In the genomic region with DNA sequence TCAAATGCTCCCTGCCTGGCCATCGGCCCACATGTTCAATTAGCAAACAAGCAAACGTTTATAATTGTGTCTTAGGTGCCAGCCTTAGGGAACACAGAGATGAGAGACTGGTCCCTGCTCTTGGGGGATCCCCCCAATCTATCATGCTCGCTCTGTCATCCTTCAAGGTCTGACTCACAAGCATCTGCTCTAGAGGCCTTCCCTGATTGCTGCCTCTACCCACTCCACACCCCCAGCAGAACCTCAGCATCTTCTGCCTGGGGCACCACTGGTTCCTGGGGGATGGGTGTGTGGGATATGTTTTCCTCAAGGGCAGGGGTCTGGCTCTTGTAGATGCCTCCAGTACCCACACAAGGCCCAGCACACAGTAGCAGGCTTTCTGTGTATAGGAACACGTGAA, we compare ENCODE assay signal across 13 cellular contexts. TPM values are rescaled to one million over a fixed set of nuclear protein-coding genes. Genes with fewer than 3 reads are reported as not detected.
DNase-seq lines count a peak whose midpoint lies in the region; ATAC-seq, FAIRE-seq and TF ChIP-seq lines count a peak whose summit lies in the region.
"Had no signal": no experiment of that assay in that cellular context is flagged by ENCODE, and none has a peak within 500 bp of the region (broad histone marks: within the 10 kb centered on the region; RNA-seq: fewer than 3 reads in every experiment).

No MANE protein-coding gene starts in this region.

- no peaks in the 10 kb centered on the region for H3K79me2 ChIP-seq in PC-3 (ENCODE audit: low read length)

- peak overlapping the region; percentile 36 for H3K4me3 Mint-ChIP-seq in activated B cell treated with CpG ODN at 0.5 μM for 24 hours
- no peak overlapping the region for H3K4me3 Mint-ChIP-seq in immature natural killer cell

- H3K9me3 ChIP-seq in BLaER1 treated with 17β-estradiol and CSF1 and Interleukin-3, amounts not matched to agents 10 nM and 100 nM (replicated peaks in 1 of 11) = peaks cover 0 to 5% (median 0%) of the 10 kb centered on the region in 11 experiments; a peak in 1 of 22 replicates
- no peaks in the 10 kb centered on the region for H3K9me3 ChIP-seq in tibial artery
- no peaks in the 10 kb centered on the region for H3K9me3 ChIP-seq in PC-3 (ENCODE audit: low read length)
- H3K9me3 ChIP-seq: colonic mucosa had no signal

- CTCF ChIA-PET in activated B cell treated with CpG ODN at 0.5 μM for 24 hours (lab: Charles Lee) (interaction anchor here (0.9 kb wide), 1 partner anchor 26 kb away, joined by 3 read pairs; no protein-coding TSS in a partner anchor), PC-3 (lab: Charles Lee) (no interaction called here)

- ATAC-seq in activated B cell treated with CpG ODN at 0.5 μM for 24 hours (ENCODE audit: low read depth) (peak; percentile 66), PC-3 (no peak), GM18861 (IDR thresholded peaks at IDR 0.05; ENCODE audit: unreplicated experiment) (no peak)

- H3K27ac Mint-ChIP-seq in activated B cell treated with CpG ODN at 0.5 μM for 24 hours = peak overlapping the region; percentile 96
- H3K27ac Mint-ChIP-seq in immature natural killer cell = peak overlapping the region; percentile 84 to 97 (median 92)

- H3K27me3 Mint-ChIP-seq in activated B cell treated with CpG ODN at 0.5 μM for 24 hours (no peaks in the 10 kb centered on the region), immature natural killer cell (ENCODE audit: low read depth in 3 of 3) (peaks cover 6 to 25% (median 9%) of the 10 kb centered on the region in 3 donors)

- peak overlapping the region in 8 of 11 experiments; percentile 7 to 71 (median 54); a peak in 13 of 22 replicates for H3K9ac ChIP-seq in BLaER1 treated with 17β-estradiol and CSF1 and Interleukin-3, amounts not matched to agents 10 nM and 100 nM
- no peak overlapping the region for H3K9ac ChIP-seq in PC-3 (ENCODE audit: low read length)

- H3K36me3 Mint-ChIP-seq in activated B cell treated with CpG ODN at 0.5 μM for 24 hours (ENCODE audit: low read depth) = no peaks in the 10 kb centered on the region
- H3K36me3 Mint-ChIP-seq in immature natural killer cell = no peaks in the 10 kb centered on the region

- TF ChIP-seq CTCF in activated B cell treated with CpG ODN at 0.5 μM for 24 hours (IDR thresholded peaks at IDR 0.05) = no peak
- no peak for TF ChIP-seq CTCF in tibial artery (IDR thresholded peaks at IDR 0.05)
- TF ChIP-seq CTCF in PC-3 (conservative IDR thresholded peaks at IDR 0.05; ENCODE audit: low read depth, low read length) = no peak

- DNase-seq in GM12891 (ENCODE audit: insufficient read length, low spot score) (no peak), activated B cell treated with CpG ODN at 0.5 μM for 24 hours (no peak), immature natural killer cell (no peak), tibial artery (no peak), PC-3 (no peak), SIG-M5 treated with dmso at 0.1 percent for 504 hours (lab: John Stamatoyannopoulos, UW; ENCODE audit: unreplicated experiment) (no peak)
- DNase-seq: colonic mucosa, hippocampal formation, NCI-H2029, RPMI8226 had no signal

- no peak overlapping the region for H2AFZ ChIP-seq in PC-3 (ENCODE audit: low read length)

- intact Hi-C loops in activated B cell treated with CpG ODN at 0.5 μM for 24 hours (cut with micrococcal nuclease) = no loop called here
- intact Hi-C loops in tibial artery (cut with DNase I; ENCODE audit: low total_unique reads) = no loop called here
- intact Hi-C loops in PC-3 (cut with micrococcal nuclease) = no loop called here

- peak overlapping the region; percentile 81 to 99 (median 96) for H3K4me2 ChIP-seq in BLaER1 treated with 17β-estradiol and CSF1 and Interleukin-3, amounts not matched to agents 10 nM and 100 nM
- no peak overlapping the region for H3K4me2 ChIP-seq in PC-3 (ENCODE audit: low read length)

- H3K9me3 Mint-ChIP-seq in activated B cell treated with CpG ODN at 0.5 μM for 24 hours (no peaks in the 10 kb centered on the region), immature natural killer cell (no peaks in the 10 kb centered on the region)

- H3K27ac ChIP-seq in BLaER1 treated with 17β-estradiol and CSF1 and Interleukin-3, amounts not matched to agents 10 nM and 100 nM = peak overlapping the region in 9 of 11 experiments; percentile 23 to 87 (median 63); a peak in 17 of 22 replicates
- H3K27ac ChIP-seq in tibial artery (no peak overlapping the region), PC-3 (ENCODE audit: low read length) (no peak overlapping the region)
- H3K27ac ChIP-seq: colonic mucosa had no signal

- 0 out of 20 replicates have a peak overlapping the region, but pooled peaks of 1 of the 10 experiments have one; percentile 37 for H3K4me3 ChIP-seq in BLaER1 treated with 17β-estradiol and CSF1 and Interleukin-3, amounts not matched to agents 10 nM and 100 nM
- H3K4me3 ChIP-seq in tibial artery (no peak overlapping the region), PC-3 (ENCODE audit: low read length) (no peak overlapping the region)
- H3K4me3 ChIP-seq: colonic mucosa had no signal

- peak; percentile 87 for FAIRE-seq in GM12891 (lab: Jason Lieb, UNC)

- H3K9me2 ChIP-seq in PC-3 (replicated peaks; ENCODE audit: low read length) = no peaks in the 10 kb centered on the region

- H3K36me3 ChIP-seq in BLaER1 treated with 17β-estradiol and CSF1 and Interleukin-3, amounts not matched to agents 10 nM and 100 nM = no peaks in the 10 kb centered on the region
- H3K36me3 ChIP-seq in tibial artery (no peaks in the 10 kb centered on the region), PC-3 (ENCODE audit: low read depth, low read length) (no peaks in the 10 kb centered on the region)
- H3K36me3 ChIP-seq: colonic mucosa had no signal

- peaks cover 63 to 88% (median 71%) of the 10 kb centered on the region in 10 experiments for H3K4me1 ChIP-seq in BLaER1 treated with 17β-estradiol and CSF1 and Interleukin-3, amounts not matched to agents 10 nM and 100 nM
- H3K4me1 ChIP-seq in tibial artery (peaks cover 0 to 15% (median 10%) of the 10 kb centered on the region in 4 donors), PC-3 (ENCODE audit: insufficient read depth, low read length) (no peaks in the 10 kb centered on the region)
- H3K4me1 ChIP-seq: colonic mucosa had no signal

- H4K20me1 ChIP-seq in BLaER1 treated with 17β-estradiol and CSF1 and Interleukin-3, amounts not matched to agents 10 nM and 100 nM = peaks cover 0 to 11% (median 0%) of the 10 kb centered on the region in 11 experiments; a peak in 3 of 22 replicates
- H4K20me1 ChIP-seq in PC-3 (ENCODE audit: low read length) = no peaks in the 10 kb centered on the region

- peaks cover 0 to 18% (median 11%) of the 10 kb centered on the region in 11 experiments; a peak in 15 of 22 replicates for H3K27me3 ChIP-seq in BLaER1 treated with 17β-estradiol and CSF1 and Interleukin-3, amounts not matched to agents 10 nM and 100 nM
- H3K27me3 ChIP-seq in tibial artery (peaks cover 0 to 27% of the 10 kb centered on the region in 2 donors), PC-3 (ENCODE audit: low read length) (no peaks in the 10 kb centered on the region)

- no TSS peak for BruUV-seq in PC-3 (replicated peaks; lab: Mats Ljungman, UMichigan)

- TF ChIP-seq POLR2A in GM12891 (IDR thresholded peaks at IDR 0.05; ENCODE audit: low read depth, low read length) = no peak

- H3K4me1 Mint-ChIP-seq in activated B cell treated with CpG ODN at 0.5 μM for 24 hours (peaks cover 64% of the 10 kb centered on the region), immature natural killer cell (peaks cover 47 to 57% of the 10 kb centered on the region in 2 donors)

- H3F3A ChIP-seq in PC-3 (ENCODE audit: low read length, unreplicated experiment) = no peaks in the 10 kb centered on the region

- POLR2A ChIA-PET in activated B cell treated with CpG ODN at 0.5 μM for 24 hours (lab: Charles Lee) = interaction anchor here (1.0 to 3.4 kb wide), 4 partner anchors 9 to 26 kb away, joined by 4 to 16 read pairs (median 8); no protein-coding TSS in a partner anchor
- POLR2A ChIA-PET in PC-3 (lab: Charles Lee; ENCODE audit: unreplicated experiment) = no interaction called here

TF ChIP-seq in GM12891, 5 proteins besides CTCF, POLR2A, EP300 and RAD21:
- TF ChIP-seq SPI1 (IDR thresholded peaks at IDR 0.05; ENCODE audit: low read depth, low read length) = no peak
- TF ChIP-seq POU2F2 (IDR thresholded peaks at IDR 0.05; ENCODE audit: low read depth, low read length) = peak; percentile 55; the same call in 1 of the 2 replicates
TF ChIP-seq in GM12891: peak in this region for 1.

RNA-seq across cellular contexts. Expression of a gene that starts 2.1 kb away (rescaled TPM):
- polyA plus RNA-seq in GM12891 (2012; ENCODE audit: low read depth, missing spikeins) = 57.1 TPM
- total RNA-seq in activated B cell treated with CpG ODN at 0.5 μM for 24 hours (28.6 and 28.8 TPM in 2 replicates), PC-3 (2014; rRNA removed) (not detected in 2 replicates)
- polyA plus RNA-seq in immature natural killer cell = 100 to 1,000 TPM; 350 to 654 (median 572) TPM
- total RNA-seq: HT-29 had no signal

RNA-seq across cellular contexts. Expression of a gene that starts 33.1 kb away (rescaled TPM):
- polyA plus RNA-seq in GM12891 (2012; ENCODE audit: low read depth, missing spikeins) = 6.8 TPM
- 22.4 and 23.3 TPM in 2 replicates for total RNA-seq in activated B cell treated with CpG ODN at 0.5 μM for 24 hours
- 1 to 10 TPM in 2 of 3 donors, not detected in 1; 1.2 to 6.3 TPM for polyA plus RNA-seq in immature natural killer cell
- 15.2 and 20.4 TPM in 2 replicates for total RNA-seq in PC-3 (2014; rRNA removed)

RNA-seq across cellular contexts. Expression of a gene that starts 34.9 kb away (rescaled TPM):
- 77.6 TPM for polyA plus RNA-seq in GM12891 (2012; ENCODE audit: low read depth, missing spikeins)
- total RNA-seq in activated B cell treated with CpG ODN at 0.5 μM for 24 hours (10.9 and 11.4 TPM in 2 replicates), PC-3 (2014; rRNA removed) (15.7 and 16.5 TPM in 2 replicates)
- 100 to 1,000 TPM in 2 of 3 donors, 10 to 100 TPM in 1; 41.3 to 186 (median 177) TPM for polyA plus RNA-seq in immature natural killer cell

Comparison
In these comparisons a context has a peak if more than half of its experiments do, and no peak if none do; other contexts are left out.
1. H3K27ac ChIP-seq: peak in BLaER1 treated with 17β-estradiol and CSF1 and Interleukin-3, amounts not matched to agents 10 nM and 100 nM (9 of 11); none in tibial artery (0 of 2) and PC-3 (single experiment).
2. RNA of a gene that starts 2.1 kb away (total RNA-seq): 28.6 to 28.8 TPM in activated B cell treated with CpG ODN at 0.5 μM for 24 hours; not detected in PC-3; every median in the first group is over 10 times any median in the second.